Comparison of ENCODE assay signal across 1 cellular context in the genomic region with DNA sequence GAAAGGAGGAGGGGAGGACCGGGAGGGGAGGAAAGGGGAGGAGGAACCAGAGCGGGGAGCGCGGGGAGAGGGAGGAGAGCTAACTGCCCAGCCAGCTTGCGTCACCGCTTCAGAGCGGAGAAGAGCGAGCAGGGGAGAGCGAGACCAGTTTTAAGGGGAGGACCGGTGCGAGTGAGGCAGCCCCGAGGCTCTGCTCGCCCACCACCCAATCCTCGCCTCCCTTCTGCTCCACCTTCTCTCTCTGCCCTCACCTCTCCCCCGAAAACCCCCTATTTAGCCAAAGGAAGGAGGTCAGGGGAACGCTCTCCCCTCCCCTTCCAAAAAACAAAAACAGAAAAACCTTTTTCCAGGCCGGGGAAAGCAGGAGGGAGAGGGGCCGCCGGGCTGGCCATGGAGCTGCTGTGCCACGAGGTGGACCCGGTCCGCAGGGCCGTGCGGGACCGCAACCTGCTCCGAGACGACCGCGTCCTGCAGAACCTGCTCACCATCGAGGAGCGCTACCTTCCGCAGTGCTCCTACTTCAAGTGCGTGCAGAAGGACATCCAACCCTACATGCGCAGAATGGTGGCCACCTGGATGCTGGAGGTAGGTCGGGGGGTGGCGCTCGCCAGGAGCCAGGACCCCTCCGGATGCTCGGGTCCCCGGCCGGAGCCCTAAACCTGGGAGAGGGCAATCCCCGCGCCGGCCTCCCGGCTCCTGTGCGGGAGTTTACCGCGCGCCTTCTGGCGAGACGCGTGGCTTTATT.
TF ChIP-seq lines count a peak whose summit lies in the region.

Gene CCND2, plus strand, starts transcription at position 112 of the 745 bp plus-strand sequence. Its CDS starts 279 bp downstream, at position 391.

TF ChIP-seq in HEK293, 187 proteins besides CTCF, POLR2A, EP300 and RAD21 (continued from another document):
- TF ChIP-seq, protein P1, sequence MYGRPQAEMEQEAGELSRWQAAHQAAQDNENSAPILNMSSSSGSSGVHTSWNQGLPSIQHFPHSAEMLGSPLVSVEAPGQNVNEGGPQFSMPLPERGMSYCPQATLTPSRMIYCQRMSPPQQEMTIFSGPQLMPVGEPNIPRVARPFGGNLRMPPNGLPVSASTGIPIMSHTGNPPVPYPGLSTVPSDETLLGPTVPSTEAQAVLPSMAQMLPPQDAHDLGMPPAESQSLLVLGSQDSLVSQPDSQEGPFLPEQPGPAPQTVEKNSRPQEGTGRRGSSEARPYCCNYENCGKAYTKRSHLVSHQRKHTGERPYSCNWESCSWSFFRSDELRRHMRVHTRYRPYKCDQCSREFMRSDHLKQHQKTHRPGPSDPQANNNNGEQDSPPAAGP (tag by site-specific recombination; IDR thresholded peaks at IDR 0.05) = peak; percentile 81
- TF ChIP-seq ZFP69B (tag by site-specific recombination; IDR thresholded peaks at IDR 0.05) (peak; percentile 77), ZNF302 (tag by site-specific recombination; IDR thresholded peaks at IDR 0.05; ENCODE audit: low read depth) (no peak), YY1 (tag by site-specific recombination; IDR thresholded peaks at IDR 0.05) (no peak), ZNF311 (tag by site-specific recombination; IDR thresholded peaks at IDR 0.05; ENCODE audit: borderline replicate concordance) (no peak), OSR2 (tag by site-specific recombination; IDR thresholded peaks at IDR 0.05) (peak; percentile 36; the same call in 1 of the 2 replicates), ZNF169 (tag by site-specific recombination; IDR thresholded peaks at IDR 0.05) (no peak), ZNF777 (tag by site-specific recombination; IDR thresholded peaks at IDR 0.05; ENCODE audit: borderline replicate concordance) (0 out of 2 replicates have a peak, but pooled peaks have one; percentile 42), ZBTB17 (tag by site-specific recombination; IDR thresholded peaks at IDR 0.05) (peak; percentile 86), ZNF623 (tag by site-specific recombination; IDR thresholded peaks at IDR 0.05) (no peak), ZNF248 (tag by site-specific recombination; IDR thresholded peaks at IDR 0.05) (no peak), ZNF394 (tag by site-specific recombination; IDR thresholded peaks at IDR 0.05; ENCODE audit: borderline replicate concordance) (0 out of 2 replicates have a peak, but pooled peaks have one; percentile 20), YY2 (tag by site-specific recombination; IDR thresholded peaks at IDR 0.05) (no peak), ZNF664 (tag by site-specific recombination; IDR thresholded peaks at IDR 0.05) (no peak), ZNF292 (tag by site-specific recombination; IDR thresholded peaks at IDR 0.05; ENCODE audit: borderline replicate concordance, low read depth) (no peak), ZNF776 (tag by site-specific recombination; IDR thresholded peaks at IDR 0.05; ENCODE audit: borderline replicate concordance) (no peak), ZNF37A (tag by site-specific recombination; IDR thresholded peaks at IDR 0.05) (no peak), KLF10 (tag by site-specific recombination; IDR thresholded peaks at IDR 0.05) (no peak), ZNF530 (tag by site-specific recombination; IDR thresholded peaks at IDR 0.05; ENCODE audit: low read depth) (no peak), HOXA7 (CRISPR knock-in tag; IDR thresholded peaks at IDR 0.05; ENCODE audit: borderline replicate concordance) (no peak), ZIC2 (tag by site-specific recombination; IDR thresholded peaks at IDR 0.05) (no peak; the same call in 1 of the 2 replicates), ZNF354C (tag by site-specific recombination; IDR thresholded peaks at IDR 0.05; ENCODE audit: borderline replicate concordance, low read depth) (no peak), ZBTB8A (tag by site-specific recombination; IDR thresholded peaks at IDR 0.05) (peak; percentile 33; the same call in 1 of the 2 replicates), ZNF221 (tag by site-specific recombination; IDR thresholded peaks at IDR 0.05; ENCODE audit: borderline replicate concordance) (no peak), ZNF214 (tag by site-specific recombination; IDR thresholded peaks at IDR 0.05; ENCODE audit: borderline replicate concordance) (no peak), GLI2 (tag by site-specific recombination; IDR thresholded peaks at IDR 0.05; ENCODE audit: borderline replicate concordance, low read depth) (no peak), MZF1 (tag by site-specific recombination; IDR thresholded peaks at IDR 0.05; ENCODE audit: borderline replicate concordance) (peak; percentile 41; the same call in 1 of the 2 replicates), ZBTB6 (tag by site-specific recombination; IDR thresholded peaks at IDR 0.05) (no peak), ZNF792 (tag by site-specific recombination; IDR thresholded peaks at IDR 0.05) (no peak)
